ENCODE assay signal across 10 cellular contexts in the genomic region with DNA sequence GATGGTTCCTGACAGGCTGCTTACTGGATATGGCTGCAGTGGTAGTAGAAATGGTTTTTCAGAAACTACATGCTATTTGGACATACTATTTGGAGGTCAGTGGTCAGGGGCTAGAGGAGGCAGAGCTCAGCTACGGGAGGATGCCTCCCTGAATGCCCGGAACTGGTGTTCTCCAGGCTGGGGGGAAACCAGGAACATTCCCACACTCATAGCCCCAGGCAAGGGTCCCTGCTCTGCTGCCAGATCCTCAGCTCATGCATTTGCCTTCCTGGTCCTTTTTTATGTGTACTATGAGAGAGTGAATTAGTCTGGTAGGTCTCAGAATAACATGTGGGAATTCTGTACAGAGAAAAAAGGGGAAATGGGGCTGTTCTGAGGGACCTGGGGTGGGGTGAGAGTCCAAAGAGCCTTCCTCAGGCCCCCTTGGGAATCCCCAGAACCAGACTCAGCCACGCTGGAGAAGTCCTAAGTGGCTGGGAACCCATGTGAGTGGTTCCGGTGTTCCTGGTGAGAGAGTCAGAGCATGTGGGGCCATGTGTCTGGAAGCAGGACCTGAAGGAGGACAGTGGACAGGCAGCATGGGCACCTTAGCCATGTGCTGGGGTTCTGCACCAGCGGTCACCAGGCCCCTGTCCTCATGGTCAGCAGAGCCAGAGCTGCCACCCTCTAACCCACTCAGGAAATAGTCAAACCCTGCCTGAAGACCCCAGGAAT. TPM values are rescaled to one million over a fixed set of nuclear protein-coding genes. Genes with fewer than 3 reads are reported as not detected.
DNase-seq lines count a peak whose midpoint lies in the region; ATAC-seq and TF ChIP-seq lines count a peak whose summit lies in the region.
"Had no signal": no experiment of that assay in that cellular context is flagged by ENCODE, and none has a peak within 500 bp of the region (broad histone marks: within the 10 kb centered on the region; RNA-seq: fewer than 3 reads in every experiment).

No MANE protein-coding gene starts in this region.

- peaks cover 100% of the 10 kb centered on the region for H3K79me2 ChIP-seq in GM23248 (ENCODE audit: insufficient read depth)

- no peaks in the 10 kb centered on the region for H3K27me3 ChIP-seq in GM23248 (replicated peaks; ENCODE audit: insufficient read depth)
- no peaks in the 10 kb centered on the region for H3K27me3 ChIP-seq in lower lobe of right lung (ENCODE audit: low read depth)
- no peaks in the 10 kb centered on the region for H3K27me3 ChIP-seq in stomach smooth muscle (ENCODE audit: control insufficient read depth in 1 of 2, insufficient read depth in 2 of 2, low read length in 2 of 2)

- peaks cover 28% of the 10 kb centered on the region for H3F3A ChIP-seq in GM23248 (ENCODE audit: insufficient read depth)

- in situ Hi-C loops in GM23248 (cut with MboI), result no loop called here

- H3K9me3 ChIP-seq in GM23248 (ENCODE audit: low read depth) (no peaks in the 10 kb centered on the region), lower lobe of right lung (no peaks in the 10 kb centered on the region), stomach smooth muscle (ENCODE audit: control insufficient read depth in 2 of 2, low read length in 2 of 2) (no peaks in the 10 kb centered on the region)

- peaks cover 46% of the 10 kb centered on the region for H4K20me1 ChIP-seq in GM23248 (ENCODE audit: insufficient read depth)

- DNase-seq in GM23248 (no peak), lower lobe of right lung (no peak)
- DNase-seq in stimulated activated naive CD4-positive, alpha-beta T cell treated with Interleukin-2 at 50 U/mL for 16 hours (lab: John Stamatoyannopoulos, UW), result no peak
- DNase-seq: DMS 273 treated with DMSO at 0.1 percent for 48 hours; naive thymus-derived CD4-positive, alpha-beta T cell; NCI-H2171 treated with DMSO at 0.1 percent for 48 hours had no signal

- H3K9me2 ChIP-seq in GM23248 (ENCODE audit: insufficient read depth), result no peaks in the 10 kb centered on the region

- H3K27ac ChIP-seq in GM23248 (peak overlapping the region; percentile 65), VCaP (peak overlapping the region; percentile 37; the same call in 1 of the 2 replicates), lower lobe of right lung (peak overlapping the region; percentile 44), stomach smooth muscle (ENCODE audit: low read length) (peak overlapping the region; percentile 24)

- TF ChIP-seq CTCF in VCaP (conservative IDR thresholded peaks at IDR 0.05), result no peak
- no peak for TF ChIP-seq CTCF in lower lobe of right lung (IDR thresholded peaks at IDR 0.05)

- H2AFZ ChIP-seq in GM23248, result no peak overlapping the region

- intact Hi-C loops in lower lobe of right lung (cut with DNase I), result no loop called here

- ATAC-seq in lower lobe of right lung (peak; percentile 3 to 6), GM19023 (IDR thresholded peaks at IDR 0.05; ENCODE audit: unreplicated experiment) (no peak), HG02623 (IDR thresholded peaks at IDR 0.05; ENCODE audit: unreplicated experiment) (no peak)
- ATAC-seq: naive thymus-derived CD4-positive, alpha-beta T cell had no signal

- H3K4me1 ChIP-seq in GM23248 (ENCODE audit: insufficient read depth), result peaks cover 44% of the 10 kb centered on the region
- H3K4me1 ChIP-seq in lower lobe of right lung, result peaks cover 77% of the 10 kb centered on the region
- peaks cover 86% of the 10 kb centered on the region for H3K4me1 ChIP-seq in stomach smooth muscle (ENCODE audit: control insufficient read depth, insufficient read depth, low read length)

- 75% methylated on average over 5 of the region's 5 CpGs for WGBS in GM23248 (ENCODE audit: low coverage in 1 of 2, low lambda C conversion rate in 2 of 2, missing lambda C conversion rate in 2 of 2), 2 experiments

- H3K36me3 ChIP-seq in GM23248 (ENCODE audit: low read depth) (no peaks in the 10 kb centered on the region), lower lobe of right lung (no peaks in the 10 kb centered on the region), stomach smooth muscle (ENCODE audit: control insufficient read depth in 2 of 2, insufficient read depth in 2 of 2, low read length in 2 of 2) (peaks cover 0 to 6% of the 10 kb centered on the region in 2 donors)

- H3K4me3 ChIP-seq in GM23248 (no peak overlapping the region), lower lobe of right lung (no peak overlapping the region), stomach smooth muscle (ENCODE audit: low read length in 2 of 2) (no peak overlapping the region)

- H3K4me2 ChIP-seq in GM23248 (ENCODE audit: unreplicated experiment), result no peak overlapping the region

- H3K9ac ChIP-seq in GM23248, result peak overlapping the region; percentile 45
- H3K9ac ChIP-seq in stomach smooth muscle (ENCODE audit: low read length in 2 of 2), result peak overlapping the region in 1 of 2 donors; percentile 36

RNA-seq across cellular contexts. Expression of a gene that starts 58.0 kb away (rescaled TPM):
- 134 and 172 TPM in 2 replicates for total RNA-seq in GM23248 (2014; rRNA removed; shearing (Covaris generic))
- 681 and 706 TPM in 2 replicates for polyA plus RNA-seq in GM23248 (2016; fragmentation: Nextera tagmentation; extraction: Ambion mirVana)
- total RNA-seq in lower lobe of right lung, result 274 TPM
- polyA plus RNA-seq: naive thymus-derived CD4-positive, alpha-beta T cell had no signal

Comparison
In these comparisons a context has a peak if more than half of its experiments do, and no peak if none do; other contexts are left out.
1. ATAC-seq: peak in lower lobe of right lung (2 of 2); none in GM19023 (single experiment) and HG02623 (single experiment).
2. Peak in every context shown above with its lines, with median percentiles within 50 percentile points of each other: H3K27ac ChIP-seq.